In genomic region chr22:42443240-42444059, GRCh38 we compare ENCODE assay signal across 8 cellular contexts. TPM values are rescaled to one million over a fixed set of nuclear protein-coding genes. Genes with fewer than 3 reads are reported as not detected.
A peak's percentile ranks its signal among the peaks of the same experiment; 100 is the strongest.
DNase-seq lines count a peak whose midpoint lies in the region; ATAC-seq and TF ChIP-seq lines count a peak whose summit lies in the region.

No MANE protein-coding gene starts in this region.

- TF ChIP-seq CTCF in A673 (conservative IDR thresholded peaks at IDR 0.05; ENCODE audit: low read depth, low read length) (no peak), body of pancreas (IDR thresholded peaks at IDR 0.05) (no peak)

- peak overlapping the region; percentile 46 for H3K4me3 ChIP-seq in A673 (ENCODE audit: low read depth, low read length, poor library complexity, severe bottlenecking)
- H3K4me3 ChIP-seq in HUES64 (ENCODE audit: low read length) = peak overlapping the region; percentile 47
- no peak overlapping the region for H3K4me3 ChIP-seq in body of pancreas
- peak overlapping the region; percentile 54 to 57 for H3K4me3 ChIP-seq in muscle layer of duodenum (ENCODE audit: low read depth in 1 of 2, low read length in 2 of 2)

- no peaks in the 10 kb centered on the region for H3K36me3 ChIP-seq in A673 (ENCODE audit: insufficient read depth, low read length, poor library complexity, severe bottlenecking)
- no peaks in the 10 kb centered on the region for H3K36me3 ChIP-seq in HUES64 (ENCODE audit: insufficient read depth, low read length)
- no peaks in the 10 kb centered on the region for H3K36me3 ChIP-seq in body of pancreas (replicated peaks in 1 of 2; ENCODE audit: insufficient read depth in 1 of 2, low read depth in 2 of 2)
- H3K36me3 ChIP-seq in muscle layer of duodenum (ENCODE audit: control insufficient read depth in 1 of 2, insufficient read depth in 2 of 2, low read length in 2 of 2) = no peaks in the 10 kb centered on the region

- CTCF ChIA-PET in A673 (lab: Charles Lee) = interaction anchor here (0.5 to 2.4 kb wide), 16 partner anchors 30 to 746 kb away, joined by 3 to 20 read pairs (median 6); partner anchors contain the start of genes CENPM, NDUFA6 and SHISA8

- TF ChIP-seq POLR2A in body of pancreas (IDR thresholded peaks at IDR 0.05) = no peak

- ATAC-seq in body of pancreas = no peak
- ATAC-seq in GM18519 (IDR thresholded peaks at IDR 0.05; ENCODE audit: low FRiP score, unreplicated experiment) = no peak

- intact Hi-C loops in A673 (cut with micrococcal nuclease; ENCODE audit: unreplicated experiment) = loop anchor here (1.0 to 2.0 kb wide), 2 partner anchors 274 to 353 kb away; partner anchors contain the start of gene NDUFA6
- intact Hi-C loops in body of pancreas (cut with DNase I) = no loop called here

- POLR2A ChIA-PET in A673 (lab: Charles Lee; ENCODE audit: low non-redundant PET) = interaction anchor here (0.5 to 0.6 kb wide), 2 partner anchors 270 to 353 kb away, joined by 3 read pairs; partner anchors contain the start of gene NDUFA6

- WGBS in HUES64 = 53% methylated on average over 6 of the region's 6 CpGs
- 32 to 35% methylated on average over 6 of the region's 6 CpGs for WGBS in body of pancreas, 2 donors

- no peaks in the 10 kb centered on the region for H3K9me3 ChIP-seq in A673 (ENCODE audit: low read depth, low read length, poor library complexity, severe bottlenecking)
- no peaks in the 10 kb centered on the region for H3K9me3 ChIP-seq in HUES64 (ENCODE audit: insufficient read depth, low read depth, low read length)
- no peaks in the 10 kb centered on the region for H3K9me3 ChIP-seq in body of pancreas
- H3K9me3 ChIP-seq in muscle layer of duodenum (ENCODE audit: control insufficient read depth in 1 of 2, low read length in 2 of 2) = no peaks in the 10 kb centered on the region

- no peaks in the 10 kb centered on the region for H3K27me3 ChIP-seq in A673 (replicated peaks; ENCODE audit: insufficient read depth, low read depth, low read length, poor library complexity)
- no peaks in the 10 kb centered on the region; the same call in 1 of the 2 replicates for H3K27me3 ChIP-seq in HUES64 (ENCODE audit: insufficient read depth, low read length)
- no peaks in the 10 kb centered on the region for H3K27me3 ChIP-seq in body of pancreas
- no peaks in the 10 kb centered on the region for H3K27me3 ChIP-seq in muscle layer of duodenum (ENCODE audit: low read depth, low read length)

- peaks cover 29% of the 10 kb centered on the region for H3K4me1 ChIP-seq in A673 (ENCODE audit: insufficient read depth, low read length, poor library complexity, severe bottlenecking)
- H3K4me1 ChIP-seq in HUES64 (ENCODE audit: insufficient read depth, low read length) = peaks cover 27% of the 10 kb centered on the region
- peaks cover 31% of the 10 kb centered on the region for H3K4me1 ChIP-seq in body of pancreas
- peaks cover 14 to 20% of the 10 kb centered on the region in 2 donors for H3K4me1 ChIP-seq in muscle layer of duodenum (ENCODE audit: control insufficient read depth in 1 of 2, insufficient read depth in 2 of 2, low read length in 2 of 2)

- DNase-seq in A673 (ENCODE audit: low spot score) (no peak), body of pancreas (no peak), NCI-H1417 (lab: John Stamatoyannopoulos, UW) (no peak), HUDEP-2 (lab: John Stamatoyannopoulos, UW; ENCODE audit: unreplicated experiment in 76 of 76) (no peak), NCI-H128 (lab: John Stamatoyannopoulos, UW; ENCODE audit: unreplicated experiment) (no peak)

- H3K27ac ChIP-seq in A673 (ENCODE audit: low read depth, low read length, poor library complexity, severe bottlenecking) (peak overlapping the region; percentile 85), HUES64 (ENCODE audit: low read depth, low read length) (no peak overlapping the region), body of pancreas (peak overlapping the region in 3 of 4 donors; percentile 81 to 85 (median 83)), muscle layer of duodenum (ENCODE audit: low read length) (peak overlapping the region; percentile 10)

- no peak overlapping the region for H3K9ac ChIP-seq in HUES64 (ENCODE audit: low read depth, low read length)

- no TSS peak for BruUV-seq in A673 (replicated peaks; lab: Mats Ljungman, UMichigan)

RNA-seq across cellular contexts. Expression of gene NFAM1, which starts 11.2 kb away (rescaled TPM):
- total RNA-seq in A673 (2021) (2.4 and 3.8 TPM in 2 replicates), body of pancreas (1 to 10 TPM in 1 of 2 donors, under 1 TPM in 1; 0.66 to 1.0 TPM)
- polyA plus RNA-seq in HUES64 (2013, experiment 1 of 2) = 0.15 TPM
- polyA plus RNA-seq in HUES64 (2013, experiment 2 of 2) = 0.25 TPM

Comparison
In these comparisons a context has a peak if more than half of its experiments do, and no peak if none do; other contexts are left out.
1. H3K4me3 ChIP-seq: peak in A673 (single experiment), HUES64 (single experiment) and muscle layer of duodenum (2 of 2); none in body of pancreas (0 of 2).